In genomic region chr6:39566381-39566934, GRCh38 we compare ENCODE assay signal across 23 cellular contexts.
"Had no signal": no experiment of that assay in that cellular context is flagged by ENCODE, and none has a peak within 500 bp of the region (broad histone marks: within the 10 kb centered on the region; RNA-seq: fewer than 3 reads in every experiment).

No MANE protein-coding gene starts in this region.

- H3K9ac ChIP-seq: neural progenitor cell had no signal

- DNase-seq: activated B cell treated with CpG ODN at 0.5 μM for 24 hours; activated CD4-positive, alpha-beta T cell treated with anti-CD3 and anti-CD28 coated beads, Interleukin-2, amount 50 U/mL, for 1 hour; activated CD8-positive, alpha-beta memory T cell treated with anti-CD3 and anti-CD28 coated beads, Interleukin-2, amount 10 ng/mL, durations not matched to agents 7 days and 5 days; activated CD8-positive, alpha-beta T cell treated with anti-CD3 and anti-CD28 coated beads, Interleukin-2, amount 10 ng/mL, durations not matched to agents 7 days and 5 days; activated effector memory CD4-positive, alpha-beta T cell treated with anti-CD3 and anti-CD28 coated beads, Interleukin-2, amount 50 U/mL, for 16 hours; activated naive CD4-positive, alpha-beta T cell treated with anti-CD3 and anti-CD28 coated beads for 36 hours; activated T-cell treated with anti-CD3 and anti-CD28 coated beads, Interleukin-2, amount 50 U/mL, for 72 hours; amygdala; caudate nucleus; effector CD4-positive, alpha-beta T cell; foreskin keratinocyte; heart left ventricle; hypothalamus; midbrain; naive thymus-derived CD8-positive, alpha-beta T cell; occipital lobe; right cardiac atrium; stimulated activated CD4-positive, alpha-beta T cell treated with anti-CD3 and anti-CD28 coated beads, Interleukin-2, amount 100 ng/mL, for 48 hours; stimulated activated naive CD4-positive, alpha-beta T cell treated with Interleukin-2 at 50 U/mL for 16 hours; T-helper 1 cell; transverse colon had no signal

- H2AFZ ChIP-seq: neural progenitor cell had no signal

- H3K4me2 ChIP-seq: neural progenitor cell had no signal

- ATAC-seq: activated CD8-positive, alpha-beta memory T cell treated with anti-CD3 and anti-CD28 coated beads, Interleukin-2, amount 10 ng/mL, durations not matched to agents 7 days and 5 days; activated CD8-positive, alpha-beta T cell treated with anti-CD3 and anti-CD28 coated beads, Interleukin-2, amount 10 ng/mL, durations not matched to agents 7 days and 5 days; activated T-cell treated with anti-CD3 and anti-CD28 coated beads, Interleukin-2, amount 50 U/mL, for 72 hours; foreskin keratinocyte; heart left ventricle; naive thymus-derived CD8-positive, alpha-beta T cell; right cardiac atrium had no signal

- H3K9me3 ChIP-seq: heart left ventricle, transverse colon had no signal

- H3K4me1 ChIP-seq: foreskin keratinocyte, neural progenitor cell had no signal

- H3K27me3 ChIP-seq: foreskin keratinocyte, neural progenitor cell, transverse colon had no signal

- H3K36me3 ChIP-seq: heart left ventricle, neural progenitor cell, transverse colon had no signal

- H3K4me3 ChIP-seq: heart left ventricle, neural progenitor cell, transverse colon had no signal

- H3K27ac ChIP-seq: epithelial cell of prostate, foreskin keratinocyte, heart left ventricle, neural progenitor cell had no signal
